ENCODE assay signal across 10 cellular contexts in genomic region chr13:44759723-44760360, GRCh38.
DNase-seq lines count a peak whose midpoint lies in the region; ATAC-seq and TF ChIP-seq lines count a peak whose summit lies in the region.
"Had no signal": no experiment of that assay in that cellular context is flagged by ENCODE, and none has a peak within 500 bp of the region (broad histone marks: within the 10 kb centered on the region; RNA-seq: fewer than 3 reads in every experiment).

No MANE protein-coding gene starts in this region.

- TF ChIP-seq POLR2A in gastrocnemius medialis (IDR thresholded peaks at IDR 0.05), result peak in 1 of 2 donors; percentile 33
- TF ChIP-seq POLR2A in Peyer's patch (IDR thresholded peaks at IDR 0.05), result no peak

- H3K36me3 ChIP-seq in fibroblast of lung (ENCODE audit: control insufficient read depth, insufficient read depth, low read length), result no peaks in the 10 kb centered on the region
- no peaks in the 10 kb centered on the region for H3K36me3 ChIP-seq in gastrocnemius medialis
- no peaks in the 10 kb centered on the region for H3K36me3 ChIP-seq in Peyer's patch

- H3K4me3 Mint-ChIP-seq in HFFc6, result peak overlapping the region; percentile 69; the same call in 1 of the 2 replicates
- H3K4me3 Mint-ChIP-seq: activated CD4-positive, alpha-beta memory T cell treated with anti-CD3 and anti-CD28 coated beads, Interleukin-2, amount 10 ng/mL, durations not matched to agents 7 days and 5 days had no signal

- no peaks in the 10 kb centered on the region; the same call in 1 of the 2 replicates for H3K27me3 Mint-ChIP-seq in HFFc6 (ENCODE audit: insufficient read depth)

- H3K4me1 ChIP-seq in fibroblast of lung (ENCODE audit: control insufficient read depth, extremely low read depth, insufficient read depth, low read length) (peaks cover 3% of the 10 kb centered on the region), gastrocnemius medialis (peaks cover 33 to 47% of the 10 kb centered on the region in 2 donors), Peyer's patch (peaks cover 0 to 38% (median 0%) of the 10 kb centered on the region in 4 donors)

- H3K79me2 ChIP-seq in fibroblast of lung (ENCODE audit: control insufficient read depth, insufficient read depth, low read length), result no peaks in the 10 kb centered on the region

- H2AFZ ChIP-seq in fibroblast of lung (ENCODE audit: low read length), result no peak overlapping the region

- no peak overlapping the region for H3K4me3 ChIP-seq in fibroblast of lung (replicated peaks in 1 of 4; ENCODE audit: control extremely low read depth in 1 of 4, insufficient read depth in 1 of 4, low read depth in 3 of 4, low read length in 4 of 4)
- H3K4me3 ChIP-seq in gastrocnemius medialis, result peak overlapping the region in 3 of 4 donors; percentile 30 to 36 (median 33)
- no peak overlapping the region for H3K4me3 ChIP-seq in Peyer's patch

- DNase-seq in HFFc6 (no peak), NCI-H526 (lab: John Stamatoyannopoulos, UW) (peak; percentile 70 to 73), fibroblast of lung (ENCODE audit: low read depth in 2 of 2) (peak; percentile 36 to 61), gastrocnemius medialis (peak; percentile 68 to 86), Peyer's patch (no peak), NCI-H2171 (lab: John Stamatoyannopoulos, UW) (no peak)
- DNase-seq: activated CD4-positive, alpha-beta memory T cell treated with anti-CD3 and anti-CD28 coated beads, Interleukin-2, amount 10 ng/mL, durations not matched to agents 7 days and 5 days; stimulated activated CD4-positive, alpha-beta T cell treated with anti-CD3 and anti-CD28 coated beads, Interleukin-2, amount 100 ng/mL, for 24 hours had no signal

- H4K20me1 ChIP-seq in fibroblast of lung (ENCODE audit: control insufficient read depth, extremely low read depth, insufficient read depth, low read length), result no peaks in the 10 kb centered on the region

- H3K4me2 ChIP-seq in fibroblast of lung (ENCODE audit: extremely low read depth, insufficient read depth, low read length), result no peak overlapping the region

- no peaks in the 10 kb centered on the region for H3K27me3 ChIP-seq in fibroblast of lung (ENCODE audit: control insufficient read depth, insufficient read depth, low read length)
- H3K27me3 ChIP-seq in gastrocnemius medialis, result no peaks in the 10 kb centered on the region
- H3K27me3 ChIP-seq in Peyer's patch, result no peaks in the 10 kb centered on the region

- H3K9me3 Mint-ChIP-seq in HFFc6, result no peaks in the 10 kb centered on the region
- H3K9me3 Mint-ChIP-seq: activated CD4-positive, alpha-beta memory T cell treated with anti-CD3 and anti-CD28 coated beads, Interleukin-2, amount 10 ng/mL, durations not matched to agents 7 days and 5 days had no signal

- ATAC-seq in gastrocnemius medialis (peak; percentile 81 to 86), GM21423 (IDR thresholded peaks at IDR 0.05; ENCODE audit: unreplicated experiment) (no peak), HG02678 (IDR thresholded peaks at IDR 0.05; ENCODE audit: unreplicated experiment) (no peak)

- peak overlapping the region; percentile 73 for H3K27ac ChIP-seq in fibroblast of lung (ENCODE audit: insufficient read depth, low read length)
- H3K27ac ChIP-seq in gastrocnemius medialis, result peak overlapping the region; percentile 89 to 96 (median 96)
- H3K27ac ChIP-seq in Peyer's patch, result peak overlapping the region in 2 of 4 donors; percentile 56 to 63

- H3K9me3 ChIP-seq in fibroblast of lung (ENCODE audit: control insufficient read depth, insufficient read depth, low read depth, low read length), result no peaks in the 10 kb centered on the region
- no peaks in the 10 kb centered on the region for H3K9me3 ChIP-seq in gastrocnemius medialis
- no peaks in the 10 kb centered on the region for H3K9me3 ChIP-seq in Peyer's patch

- peaks cover 50% of the 10 kb centered on the region for H3K4me1 Mint-ChIP-seq in HFFc6 (ENCODE audit: low read depth)

- in situ Hi-C loops in gastrocnemius medialis (cut with MboI; ENCODE audit: low sequenced_read_pairs in 4 of 4), result no loop called here

- H3K27ac Mint-ChIP-seq in HFFc6, result peak overlapping the region; percentile 96
- H3K27ac Mint-ChIP-seq: activated CD4-positive, alpha-beta memory T cell treated with anti-CD3 and anti-CD28 coated beads, Interleukin-2, amount 10 ng/mL, durations not matched to agents 7 days and 5 days had no signal

- intact Hi-C loops in gastrocnemius medialis (cut with DNase I; ENCODE audit: low total_unique reads), result loop anchor here (1.0 to 10.0 kb wide), 4 partner anchors 26 to 275 kb away; no protein-coding TSS in a partner anchor

- H3K9ac ChIP-seq in fibroblast of lung (ENCODE audit: insufficient read depth, low read length), result no peak overlapping the region

- no peaks in the 10 kb centered on the region for H3K36me3 Mint-ChIP-seq in HFFc6 (ENCODE audit: low read depth)

- TF ChIP-seq CTCF in HFFc6 (IDR thresholded peaks at IDR 0.05) (no peak), fibroblast of lung (conservative IDR thresholded peaks at IDR 0.05 in 1 of 2, IDR thresholded peaks at IDR 0.05 in 1 of 2; ENCODE audit: low read depth in 1 of 2, low read length in 2 of 2) (no peak), gastrocnemius medialis (IDR thresholded peaks at IDR 0.05 in 4 of 5, conservative IDR thresholded peaks at IDR 0.05 in 1 of 5) (no peak), Peyer's patch (IDR thresholded peaks at IDR 0.05) (no peak)

Comparison
In these comparisons a context has a peak if more than half of its experiments do, and no peak if none do; other contexts are left out.
1. DNase-seq: peak in NCI-H526 (2 of 2), fibroblast of lung (2 of 2) and gastrocnemius medialis (2 of 2); none in HFFc6 (single experiment), Peyer's patch (0 of 3) and NCI-H2171 (single experiment).
2. H3K4me3 ChIP-seq: peak in gastrocnemius medialis (3 of 4); none in fibroblast of lung (0 of 4) and Peyer's patch (0 of 4).
3. ATAC-seq: peak in gastrocnemius medialis (2 of 2); none in GM21423 (single experiment) and HG02678 (single experiment).